Comparison of ENCODE assay signal across 8 cellular contexts in genomic region chr19:20661150-20661819, GRCh38. TPM values are rescaled to one million over a fixed set of nuclear protein-coding genes. Genes with fewer than 3 reads are reported as not detected.
DNase-seq lines count a peak whose midpoint lies in the region; ATAC-seq, FAIRE-seq and TF ChIP-seq lines count a peak whose summit lies in the region.

ZNF626 (minus strand) TSS chr19:20661571; CDS start chr19:20661446, 125 bp downstream.

- no peaks in the 10 kb centered on the region for H3F3A ChIP-seq in Loucy (ENCODE audit: low read depth)

- POLR2A ChIA-PET in WTC11 (lab: Charles Lee), result interaction anchor here (0.7 to 1.6 kb wide), 7 partner anchors 12 to 421 kb away, joined by 3 to 17 read pairs (median 4); partner anchors contain the start of genes ZNF66, ZNF714 and ZNF737

- H2AFZ ChIP-seq in Loucy (ENCODE audit: low read length), result peak within 1 kb of the TSS; percentile 87

- H3K27me3 ChIP-seq in Loucy (ENCODE audit: insufficient read depth, low read length, poor library complexity, severe bottlenecking) (no peaks in the 10 kb centered on the region), bronchial epithelial cell (ENCODE audit: control insufficient read depth, insufficient read depth, low read length) (no peaks in the 10 kb centered on the region), iPS-20b (ENCODE audit: insufficient read depth, low read length) (no peaks in the 10 kb centered on the region), gastrocnemius medialis (no peaks in the 10 kb centered on the region)

- no peak for FAIRE-seq in bronchial epithelial cell (lab: Jason Lieb, UNC)

- peak within 1 kb of the TSS; percentile 97 for H3K9ac ChIP-seq in Loucy (ENCODE audit: low read depth, low read length, poor library complexity, severe bottlenecking)
- H3K9ac ChIP-seq in iPS-20b (ENCODE audit: low read depth, low read length), result peak within 1 kb of the TSS; percentile 97; the same call in 1 of the 2 replicates

- H3K4me3 Mint-ChIP-seq in WTC11, result peak within 1 kb of the TSS; percentile 96

- H3K36me3 ChIP-seq in Loucy (ENCODE audit: insufficient read depth, low read length) (no peaks in the 10 kb centered on the region), bronchial epithelial cell (ENCODE audit: control insufficient read depth, insufficient read depth, low read length) (peaks cover 1% of the 10 kb centered on the region), iPS-20b (ENCODE audit: insufficient read depth, low read depth, low read length) (peaks cover 18% of the 10 kb centered on the region; the same call in 1 of the 2 replicates), gastrocnemius medialis (peaks cover 0 to 7% of the 10 kb centered on the region in 2 donors)

- ATAC-seq in GM21367 (IDR thresholded peaks at IDR 0.05; ENCODE audit: unreplicated experiment) (peak; percentile 89), WTC11 (peak; percentile 93), gastrocnemius medialis (peak; percentile 98 to 100)

- peaks cover 20% of the 10 kb centered on the region for H3K36me3 Mint-ChIP-seq in WTC11

- peaks cover 3% of the 10 kb centered on the region; the same call in 1 of the 2 replicates for H3K27me3 Mint-ChIP-seq in WTC11 (ENCODE audit: low read depth)

- H3K4me2 ChIP-seq in Loucy (ENCODE audit: low read depth, low read length, poor library complexity, severe bottlenecking), result peak within 1 kb of the TSS; percentile 99

- H3K9me3 ChIP-seq in Loucy (ENCODE audit: insufficient read depth, low read depth, low read length), result no peaks in the 10 kb centered on the region
- H3K9me3 ChIP-seq in iPS-20b (ENCODE audit: insufficient read depth, low read depth, low read length), result peaks cover 3% of the 10 kb centered on the region; the same call in 1 of the 2 replicates
- no peaks in the 10 kb centered on the region for H3K9me3 ChIP-seq in gastrocnemius medialis

- peaks cover 51% of the 10 kb centered on the region for H3K79me2 ChIP-seq in Loucy (ENCODE audit: insufficient read depth, low read length)

- DNase-seq in Ammon's horn (ENCODE audit: low spot score), result peak; percentile 99
- DNase-seq in WTC11 (ENCODE audit: low spot score), result peak; percentile 97
- peak; percentile 89 for DNase-seq in bronchial epithelial cell (ENCODE audit: low read depth)
- DNase-seq in gastrocnemius medialis, result peak; percentile 95 to 97
- no peak for DNase-seq in UCSD-AML1 (lab: John Stamatoyannopoulos, UW; ENCODE audit: unreplicated experiment)

- no peaks in the 10 kb centered on the region for H3K9me2 ChIP-seq in Loucy (replicated peaks; ENCODE audit: low read depth, low read length)

- peak; percentile 60 to 72 for TF ChIP-seq POLR2A in gastrocnemius medialis (IDR thresholded peaks at IDR 0.05)

- H4K20me1 ChIP-seq in Loucy (ENCODE audit: insufficient read depth, low read length, poor library complexity, severe bottlenecking), result peaks cover 46% of the 10 kb centered on the region

- H3K4me1 ChIP-seq in Loucy (ENCODE audit: insufficient read depth, low read length, poor library complexity, severe bottlenecking), result peaks cover 13% of the 10 kb centered on the region
- H3K4me1 ChIP-seq in iPS-20b (ENCODE audit: insufficient read depth, low read length), result no peaks in the 10 kb centered on the region; the same call in 1 of the 2 replicates
- H3K4me1 ChIP-seq in gastrocnemius medialis, result peaks cover 13 to 24% of the 10 kb centered on the region in 2 donors

- TF ChIP-seq CTCF in Loucy (conservative IDR thresholded peaks at IDR 0.05; ENCODE audit: low read length), result no peak
- TF ChIP-seq CTCF in WTC11 (IDR thresholded peaks at IDR 0.05), result no peak
- no peak for TF ChIP-seq CTCF in bronchial epithelial cell (IDR thresholded peaks at IDR 0.05; ENCODE audit: insufficient read depth, low read length, severe bottlenecking)
- no peak for TF ChIP-seq CTCF in gastrocnemius medialis (IDR thresholded peaks at IDR 0.05 in 4 of 5, conservative IDR thresholded peaks at IDR 0.05 in 1 of 5)

- H3K4me3 ChIP-seq in Loucy (ENCODE audit: low read length, poor library complexity, severe bottlenecking) (peak within 1 kb of the TSS; percentile 100), bronchial epithelial cell (ENCODE audit: low read depth, low read length) (peak within 1 kb of the TSS; percentile 53), iPS-20b (ENCODE audit: low read length) (peak within 1 kb of the TSS; percentile 97; the same call in 1 of the 2 replicates), gastrocnemius medialis (peak within 1 kb of the TSS; percentile 73 to 99 (median 82))

- H3K9me3 Mint-ChIP-seq in WTC11, result no peaks in the 10 kb centered on the region

- H3K27ac ChIP-seq in iPS-20b (ENCODE audit: low read length), result peak within 1 kb of the TSS; percentile 95
- peak within 1 kb of the TSS; percentile 84 to 92 (median 86) for H3K27ac ChIP-seq in gastrocnemius medialis

- CTCF ChIA-PET in WTC11 (lab: Charles Lee), result interaction anchor here (1.9 kb wide), 1 partner anchor 103 kb away, joined by 7 read pairs; no protein-coding TSS in a partner anchor

- peaks cover 38% of the 10 kb centered on the region for H3K4me1 Mint-ChIP-seq in WTC11

- intact Hi-C loops in gastrocnemius medialis (cut with DNase I; ENCODE audit: low total_unique reads), result loop anchor here (1.0 to 10.0 kb wide), 3 partner anchors 96 to 844 kb away; partner anchors contain the start of genes ZNF429 and ZNF737

- peak within 1 kb of the TSS; percentile 97 for H3K27ac Mint-ChIP-seq in WTC11

- in situ Hi-C loops in gastrocnemius medialis (cut with MboI; ENCODE audit: low sequenced_read_pairs in 4 of 4), result no loop called here

TF ChIP-seq in WTC11, 78 proteins besides CTCF, POLR2A, EP300 and RAD21 (continues in another document):
- no peak for TF ChIP-seq PREB (CRISPR knock-in tag; IDR thresholded peaks at IDR 0.05; ENCODE audit: borderline replicate concordance)
- no peak for TF ChIP-seq NR2C2 (CRISPR knock-in tag; IDR thresholded peaks at IDR 0.05)
- TF ChIP-seq ATF3 (CRISPR knock-in tag; conservative IDR thresholded peaks at IDR 0.05), result no peak
- no peak for TF ChIP-seq IRF1 (CRISPR knock-in tag; IDR thresholded peaks at IDR 0.05)
- no peak for TF ChIP-seq FOXJ3 (CRISPR knock-in tag; IDR thresholded peaks at IDR 0.05; ENCODE audit: borderline replicate concordance)
- TF ChIP-seq ZNF532 (CRISPR knock-in tag; IDR thresholded peaks at IDR 0.05; ENCODE audit: borderline replicate concordance), result no peak
- no peak for TF ChIP-seq CDX4 (CRISPR knock-in tag; IDR thresholded peaks at IDR 0.05; ENCODE audit: borderline replicate concordance)
- no peak for TF ChIP-seq ETV6 (CRISPR knock-in tag; IDR thresholded peaks at IDR 0.05)
- peak; percentile 53 for TF ChIP-seq SP1 (CRISPR knock-in tag; conservative IDR thresholded peaks at IDR 0.05)

RNA-seq across cellular contexts. Expression of gene ZNF626, which starts in this region (rescaled TPM):
- total RNA-seq in WTC11 (2021), result 15.5 to 24.4 TPM (median 17.6 TPM) in 3 replicates
- 12.9 and 14.7 TPM in 2 replicates for total RNA-seq in bronchial epithelial cell
- 10 to 100 TPM in 3 of 4 donors, 1 to 10 TPM in 1; 4.9 to 19.4 (median 14.2) TPM for total RNA-seq in gastrocnemius medialis
